In genomic region chr10:45734867-45735266, GRCh38 we compare ENCODE assay signal across 7 cellular contexts. TPM values are rescaled to one million over a fixed set of nuclear protein-coding genes. Genes with fewer than 3 reads are reported as not detected.
DNase-seq lines count a peak whose midpoint lies in the region; ATAC-seq and TF ChIP-seq lines count a peak whose summit lies in the region.
"Not testable (repeated sequence)": the region's sequence is repeated elsewhere in the genome, so short reads cannot be mapped to it uniquely, and the experiment has no call there.

No MANE protein-coding gene starts in this region.

- intact Hi-C loops in PC-9 (cut with micrococcal nuclease; ENCODE audit: unreplicated experiment); left colon (cut with DNase I, micrococcal nuclease): not testable (repeated sequence)

- not testable (repeated sequence) for H3K36me3 Mint-ChIP-seq in CD4-positive, CD25-positive, alpha-beta regulatory T cell; neural crest cell (ENCODE audit: low read depth)
- peaks cover 16% of the 10 kb centered on the region for H3K36me3 Mint-ChIP-seq in central memory CD8-positive, alpha-beta T cell (ENCODE audit: insufficient read depth)

- not testable (repeated sequence) for H3K9ac ChIP-seq in fibroblast of lung (ENCODE audit: insufficient read depth, low read length)

- not testable (repeated sequence) for H2AFZ ChIP-seq in PC-9; fibroblast of lung (ENCODE audit: low read length)

- not testable (repeated sequence) for H3K27me3 ChIP-seq in CD4-positive, CD25-positive, alpha-beta regulatory T cell (ENCODE audit: control insufficient read depth, insufficient read depth, low read length); PC-9 (ENCODE audit: insufficient read depth, low read depth); fibroblast of lung (ENCODE audit: control insufficient read depth, insufficient read depth, low read length)

- H3F3A ChIP-seq in PC-9 (ENCODE audit: insufficient read depth, low read depth), result not testable (repeated sequence)

- CTCF ChIA-PET in PC-9 (lab: Charles Lee), result not testable (repeated sequence)

- peak; percentile 37 for TF ChIP-seq CTCF in GM13977 (IDR thresholded peaks at IDR 0.05; ENCODE audit: extremely low read depth, insufficient read depth, missing control alignments)
- peak; percentile 28; the same call in 1 of the 2 replicates for TF ChIP-seq CTCF in PC-9 (conservative IDR thresholded peaks at IDR 0.05)
- peak; percentile 8 to 16 for TF ChIP-seq CTCF in fibroblast of lung (conservative IDR thresholded peaks at IDR 0.05 in 1 of 2, IDR thresholded peaks at IDR 0.05 in 1 of 2; ENCODE audit: low read depth in 1 of 2, low read length in 2 of 2)
- TF ChIP-seq CTCF in neural crest cell (conservative IDR thresholded peaks at IDR 0.05), result peak; percentile 51

- H3K79me2 ChIP-seq in PC-9 (ENCODE audit: low read depth); fibroblast of lung (ENCODE audit: control insufficient read depth, insufficient read depth, low read length): not testable (repeated sequence)

- not testable (repeated sequence) for H3K4me3 Mint-ChIP-seq in CD4-positive, CD25-positive, alpha-beta regulatory T cell; neural crest cell
- H3K4me3 Mint-ChIP-seq in central memory CD8-positive, alpha-beta T cell, result peak overlapping the region; percentile 13

- H3K36me3 ChIP-seq in CD4-positive, CD25-positive, alpha-beta regulatory T cell (ENCODE audit: control insufficient read depth, insufficient read depth, low read length); PC-9 (ENCODE audit: low read depth); fibroblast of lung (ENCODE audit: control insufficient read depth, insufficient read depth, low read length): not testable (repeated sequence)

- H3K4me1 ChIP-seq in CD4-positive, CD25-positive, alpha-beta regulatory T cell (ENCODE audit: control insufficient read depth, insufficient read depth, low read length, poor library complexity, severe bottlenecking); PC-9 (replicated peaks; ENCODE audit: insufficient read depth); fibroblast of lung (ENCODE audit: control insufficient read depth, extremely low read depth, insufficient read depth, low read length): not testable (repeated sequence)

- H3K27me3 Mint-ChIP-seq in CD4-positive, CD25-positive, alpha-beta regulatory T cell; central memory CD8-positive, alpha-beta T cell; neural crest cell (ENCODE audit: low read depth): not testable (repeated sequence)

- not testable (repeated sequence) for H3K4me3 ChIP-seq in CD4-positive, CD25-positive, alpha-beta regulatory T cell (ENCODE audit: low read depth, low read length); PC-9; fibroblast of lung (replicated peaks in 1 of 4; ENCODE audit: control extremely low read depth in 1 of 4, insufficient read depth in 1 of 4, low read depth in 3 of 4, low read length in 4 of 4)

- not testable (repeated sequence) for H4K20me1 ChIP-seq in PC-9 (ENCODE audit: insufficient read depth); fibroblast of lung (ENCODE audit: control insufficient read depth, extremely low read depth, insufficient read depth, low read length)

- H3K4me2 ChIP-seq in PC-9; fibroblast of lung (ENCODE audit: extremely low read depth, insufficient read depth, low read length): not testable (repeated sequence)

- in situ Hi-C loops in GM13977 (cut with MboI; ENCODE audit: low pct_unique_long_range_greater_than_20kb, low sequenced_read_pairs, unreplicated experiment), result not testable (repeated sequence)

- not testable (repeated sequence) for H3K4me1 Mint-ChIP-seq in CD4-positive, CD25-positive, alpha-beta regulatory T cell; central memory CD8-positive, alpha-beta T cell; neural crest cell

- H3K27ac ChIP-seq in CD4-positive, CD25-positive, alpha-beta regulatory T cell (ENCODE audit: insufficient read depth, low read length, poor library complexity, severe bottlenecking); PC-9; fibroblast of lung (ENCODE audit: insufficient read depth, low read length): not testable (repeated sequence)

- H3K9me3 Mint-ChIP-seq in CD4-positive, CD25-positive, alpha-beta regulatory T cell; central memory CD8-positive, alpha-beta T cell; neural crest cell: not testable (repeated sequence)

- not testable (repeated sequence) for BruUV-seq in PC-9 (replicated peaks; lab: Mats Ljungman, UMichigan)

- H3K27ac Mint-ChIP-seq in CD4-positive, CD25-positive, alpha-beta regulatory T cell; central memory CD8-positive, alpha-beta T cell (ENCODE audit: low read depth); neural crest cell (ENCODE audit: unreplicated experiment): not testable (repeated sequence)

- POLR2A ChIA-PET in PC-9 (lab: Charles Lee; ENCODE audit: unreplicated experiment), result not testable (repeated sequence)

- DNase-seq in CD4-positive, CD25-positive, alpha-beta regulatory T cell, result peak in 2 of 3 donors; percentile 10 to 28
- not testable (repeated sequence) for DNase-seq in GM13977 (ENCODE audit: low spot score); PC-9; central memory CD8-positive, alpha-beta T cell (ENCODE audit: low spot score in 2 of 2); left colon; neural crest cell (ENCODE audit: low read depth, low spot score)
- DNase-seq in fibroblast of lung (ENCODE audit: low read depth in 2 of 2), result peak in 1 of 2 donors; percentile 9

- not testable (repeated sequence) for H3K9me2 ChIP-seq in PC-9 (ENCODE audit: insufficient read depth)

- H3K9me3 ChIP-seq in CD4-positive, CD25-positive, alpha-beta regulatory T cell (ENCODE audit: control insufficient read depth in 2 of 2, low read length in 2 of 2); PC-9 (ENCODE audit: insufficient read depth, low read depth); fibroblast of lung (ENCODE audit: control insufficient read depth, insufficient read depth, low read depth, low read length): not testable (repeated sequence)

- not testable (repeated sequence) for ATAC-seq in CD4-positive, CD25-positive, alpha-beta regulatory T cell (ENCODE audit: low read depth in 2 of 2)
- ATAC-seq in central memory CD8-positive, alpha-beta T cell (replicated peaks; ENCODE audit: extremely low read depth, poor library complexity, severe bottlenecking), result peak; percentile 47
- peak; percentile 49 for ATAC-seq in left colon

RNA-seq across cellular contexts. Expression of gene WASHC2C, which starts 7.8 kb away (rescaled TPM):
- total RNA-seq in CD4-positive, CD25-positive, alpha-beta regulatory T cell, result 68.1 TPM
- 10 to 100 TPM in 3 of 4 donors, 1 to 10 TPM in 1; 9.4 to 14.3 (median 12.7) TPM for polyA plus RNA-seq in CD4-positive, CD25-positive, alpha-beta regulatory T cell
- total RNA-seq in PC-9 (2021) (25.6 and 34.2 TPM in 2 replicates), fibroblast of lung (34.9 and 64.1 TPM in 2 replicates), left colon (10 to 100 TPM; 76.9 to 97.0 TPM), neural crest cell (44.9 and 51.3 TPM in 2 replicates)
- 54.7 and 57.5 TPM in 2 replicates for polyA plus RNA-seq in fibroblast of lung
- 29.7 and 33.5 TPM in 2 replicates for polyA plus RNA-seq in fibroblast of lung (2012)
- 5.8 and 13.3 TPM in 2 replicates for polyA minus RNA-seq in fibroblast of lung (ENCODE audit: low replicate concordance)
